Comparison of ENCODE assay signal across 9 cellular contexts in genomic region chr7:90720970-90721768, GRCh38.
DNase-seq lines count a peak whose midpoint lies in the region; ATAC-seq and TF ChIP-seq lines count a peak whose summit lies in the region.
"Had no signal": no experiment of that assay in that cellular context is flagged by ENCODE, and none has a peak within 500 bp of the region (broad histone marks: within the 10 kb centered on the region; RNA-seq: fewer than 3 reads in every experiment).

No MANE protein-coding gene starts in this region.

- H3K9me3 ChIP-seq in SK-N-MC (ENCODE audit: low read depth, low read length) = no peaks in the 10 kb centered on the region

- peaks cover 30% of the 10 kb centered on the region for H3K36me3 Mint-ChIP-seq in stimulated activated memory B cell treated with anti-CD40 and anti-IgM and Interleukin-4, amounts not matched to agents 10 μg/mL and 1 μg/mL and 100 μg/mL, for 72 hours
- H3K36me3 Mint-ChIP-seq in effector memory CD8-positive, alpha-beta T cell (ENCODE audit: insufficient read depth) = no peaks in the 10 kb centered on the region

- no peaks in the 10 kb centered on the region for H3K9me3 Mint-ChIP-seq in stimulated activated memory B cell treated with anti-CD40 and anti-IgM and Interleukin-4, amounts not matched to agents 10 μg/mL and 1 μg/mL and 100 μg/mL, for 72 hours
- peaks cover 0 to 9% of the 10 kb centered on the region in 2 donors for H3K9me3 Mint-ChIP-seq in effector memory CD8-positive, alpha-beta T cell

- ATAC-seq in left cardiac atrium = peak; percentile 42 to 77
- no peak for ATAC-seq in stimulated activated memory B cell treated with anti-CD40 and anti-IgM and Interleukin-4, amounts not matched to agents 10 μg/mL and 1 μg/mL and 100 μg/mL, for 72 hours
- no peak for ATAC-seq in effector memory CD8-positive, alpha-beta T cell (replicated peaks)

- peak overlapping the region; percentile 98 for H3K27ac ChIP-seq in SK-N-MC
- no peak overlapping the region for H3K27ac ChIP-seq in coronary artery

- H3K9ac ChIP-seq in SK-N-MC (ENCODE audit: insufficient read length) = peak overlapping the region; percentile 62

- no peak overlapping the region for H3K4me3 Mint-ChIP-seq in stimulated activated memory B cell treated with anti-CD40 and anti-IgM and Interleukin-4, amounts not matched to agents 10 μg/mL and 1 μg/mL and 100 μg/mL, for 72 hours
- H3K4me3 Mint-ChIP-seq in effector memory CD8-positive, alpha-beta T cell = no peak overlapping the region

- DNase-seq in H4 (ENCODE audit: low spot score) = peak; percentile 67
- DNase-seq in SK-N-MC (ENCODE audit: low read depth, low spot score) = peak; percentile 94
- DNase-seq in left cardiac atrium = peak; percentile 25
- no peak for DNase-seq in effector memory CD8-positive, alpha-beta T cell
- no peak for DNase-seq in effector CD8-positive, alpha-beta T cell (lab: John Stamatoyannopoulos, UW)
- no peak for DNase-seq in coronary artery (ENCODE audit: low spot score)
- no peak for DNase-seq in KBM-7
- DNase-seq: activated effector memory CD4-positive, alpha-beta T cell treated with Interleukin-2 at 50 U/mL for 16 hours had no signal

- H3K4me1 Mint-ChIP-seq in stimulated activated memory B cell treated with anti-CD40 and anti-IgM and Interleukin-4, amounts not matched to agents 10 μg/mL and 1 μg/mL and 100 μg/mL, for 72 hours = peaks cover 98% of the 10 kb centered on the region
- H3K4me1 Mint-ChIP-seq in effector memory CD8-positive, alpha-beta T cell (ENCODE audit: low read depth in 2 of 2) = no peaks in the 10 kb centered on the region

- in situ Hi-C loops in KBM-7 (cut with MboI; ENCODE audit: low pct_unique_long_range_greater_than_20kb, low sequenced_read_pairs) = no loop called here

- H3K27me3 Mint-ChIP-seq in stimulated activated memory B cell treated with anti-CD40 and anti-IgM and Interleukin-4, amounts not matched to agents 10 μg/mL and 1 μg/mL and 100 μg/mL, for 72 hours = no peaks in the 10 kb centered on the region
- H3K27me3 Mint-ChIP-seq in effector memory CD8-positive, alpha-beta T cell = no peaks in the 10 kb centered on the region

- H3K27ac Mint-ChIP-seq in stimulated activated memory B cell treated with anti-CD40 and anti-IgM and Interleukin-4, amounts not matched to agents 10 μg/mL and 1 μg/mL and 100 μg/mL, for 72 hours = peak overlapping the region; percentile 92
- no peak overlapping the region for H3K27ac Mint-ChIP-seq in effector memory CD8-positive, alpha-beta T cell

- intact Hi-C loops in left cardiac atrium (cut with DNase I) = no loop called here

- peaks cover 5% of the 10 kb centered on the region; the same call in 1 of the 2 replicates for H3K36me3 ChIP-seq in SK-N-MC (ENCODE audit: insufficient read depth, low read length)

- H3K4me3 ChIP-seq in SK-N-MC (peak overlapping the region; percentile 64), coronary artery (no peak overlapping the region)

- TF ChIP-seq CTCF in coronary artery (IDR thresholded peaks at IDR 0.05) = no peak

Comparison
In these comparisons a context has a peak if more than half of its experiments do, and no peak if none do; other contexts are left out.
1. DNase-seq: peak in H4 (single experiment), SK-N-MC (single experiment) and left cardiac atrium (single experiment); none in effector memory CD8-positive, alpha-beta T cell (0 of 3), effector CD8-positive, alpha-beta T cell (single experiment), coronary artery (single experiment) and KBM-7 (single experiment).
2. ATAC-seq: peak in left cardiac atrium (2 of 2); none in stimulated activated memory B cell treated with anti-CD40 and anti-IgM and Interleukin-4, amounts not matched to agents 10 μg/mL and 1 μg/mL and 100 μg/mL, for 72 hours (single experiment) and effector memory CD8-positive, alpha-beta T cell (single experiment).